In the genomic region with DNA sequence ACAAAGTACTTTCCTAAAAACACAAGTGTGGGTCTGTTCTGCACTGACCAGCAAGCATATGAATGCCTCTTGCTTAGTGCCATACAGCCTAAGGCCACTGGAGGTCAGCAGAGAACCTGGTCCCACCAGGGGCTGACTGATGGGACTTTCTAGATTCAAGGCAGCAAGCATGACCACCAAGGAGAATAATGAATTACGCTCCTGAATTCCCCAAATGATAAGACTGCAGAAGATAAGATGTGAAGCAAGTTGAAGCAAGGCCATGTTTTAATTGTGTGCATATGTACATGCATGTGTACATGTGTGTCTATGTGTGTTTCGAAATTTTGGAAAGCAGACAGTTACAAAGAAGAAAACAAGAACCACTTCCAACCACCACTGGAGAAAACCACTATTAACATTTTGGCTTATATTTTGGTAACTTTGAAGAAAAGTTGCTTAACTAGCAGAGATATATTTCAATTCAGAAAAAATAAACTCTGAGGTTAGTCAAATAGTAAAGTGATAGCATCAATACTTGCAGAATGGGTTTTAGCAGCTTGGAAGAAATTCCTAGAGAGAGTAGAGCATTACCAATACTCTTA, we compare ENCODE assay signal across 8 cellular contexts.
DNase-seq lines count a peak whose midpoint lies in the region; ATAC-seq and TF ChIP-seq lines count a peak whose summit lies in the region.

No MANE protein-coding gene starts in this region.

- 53% methylated on average over 2 of the region's 2 CpGs for WGBS in right lobe of liver (ENCODE audit: insufficient coverage, low coverage, low lambda C conversion rate, missing lambda C conversion rate)

- no peak for TF ChIP-seq POLR2A in right lobe of liver (IDR thresholded peaks at IDR 0.05)

- no peaks in the 10 kb centered on the region for H3K9me3 ChIP-seq in right lobe of liver

- H3K4me1 ChIP-seq in right lobe of liver: no peaks in the 10 kb centered on the region

- TF ChIP-seq CTCF in coronary artery (IDR thresholded peaks at IDR 0.05): peak; percentile 71
- peak; percentile 85 to 95 (median 94) for TF ChIP-seq CTCF in right lobe of liver (IDR thresholded peaks at IDR 0.05)

- H3K4me3 ChIP-seq in coronary artery: no peak overlapping the region
- H3K4me3 ChIP-seq in right lobe of liver: no peak overlapping the region

- DNase-seq in AML-193 (lab: John Stamatoyannopoulos, UW): peak; percentile 67 to 77
- peak; percentile 58 for DNase-seq in NCI-H226
- peak; percentile 51 to 64 for DNase-seq in activated CD4-positive, alpha-beta T cell treated with anti-CD3 and anti-CD28 coated beads for 4 hours
- DNase-seq in coronary artery (ENCODE audit: low spot score): peak; percentile 70
- peak; percentile 56 to 71 (median 62) for DNase-seq in right lobe of liver
- DNase-seq in stimulated activated CD4-positive, alpha-beta T cell treated with anti-CD3 and anti-CD28 coated beads, TNF-alpha, amount 100 ng/mL, for 48 hours (ENCODE audit: low read depth in 3 of 3): peak; percentile 41 to 54 (median 47)

- intact Hi-C loops in right lobe of liver (cut with DNase I): loop anchor here in 1 of 2 donors (10.0 kb wide), 1 partner anchor 197 kb away; no protein-coding TSS in a partner anchor

- H3K27ac ChIP-seq in coronary artery (no peak overlapping the region), right lobe of liver (no peak overlapping the region)

- no peaks in the 10 kb centered on the region for H3K27me3 ChIP-seq in right lobe of liver

- no peaks in the 10 kb centered on the region for H3K36me3 ChIP-seq in right lobe of liver

- ATAC-seq in GM18867 (IDR thresholded peaks at IDR 0.05; ENCODE audit: unreplicated experiment) (peak; percentile 87), HG03103 (IDR thresholded peaks at IDR 0.05; ENCODE audit: low read depth, unreplicated experiment) (peak; percentile 77), right lobe of liver (peak; percentile 99)
